ENCODE assay signal across 10 cellular contexts in the genomic region with DNA sequence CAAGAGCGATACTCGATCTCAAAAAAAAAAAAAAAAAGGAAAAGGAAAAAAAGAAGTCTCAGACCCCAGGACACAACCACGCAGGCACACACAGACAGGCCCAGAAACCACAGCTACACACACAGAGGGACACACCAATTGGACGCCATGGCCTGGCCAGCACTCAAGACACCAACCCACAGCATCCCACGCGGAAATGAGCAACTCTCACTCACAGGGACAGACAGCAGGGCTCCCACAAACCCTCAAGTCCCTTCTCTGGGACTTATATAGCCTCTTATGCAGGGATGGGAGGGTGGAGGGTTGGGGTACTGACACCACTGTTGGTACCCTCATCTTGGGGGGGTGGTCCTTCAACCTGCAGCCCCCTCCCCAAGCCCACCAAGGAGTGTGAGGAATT. TPM values are rescaled to one million over a fixed set of nuclear protein-coding genes. Genes with fewer than 3 reads are reported as not detected.
DNase-seq lines count a peak whose midpoint lies in the region; ATAC-seq and TF ChIP-seq lines count a peak whose summit lies in the region.
"Had no signal": no experiment of that assay in that cellular context is flagged by ENCODE, and none has a peak within 500 bp of the region (broad histone marks: within the 10 kb centered on the region; RNA-seq: fewer than 3 reads in every experiment).

No MANE protein-coding gene starts in this region.

- no peaks in the 10 kb centered on the region for H3K9me3 ChIP-seq in sigmoid colon

- peaks cover 18% of the 10 kb centered on the region for H3K4me1 Mint-ChIP-seq in Calu3 (ENCODE audit: low read depth, unreplicated experiment)

- WGBS in sigmoid colon, 2 donors = 54 to 66% methylated on average over 6 of the region's 6 CpGs

- intact Hi-C loops in Calu3 (cut with micrococcal nuclease; ENCODE audit: unreplicated experiment) (no loop called here), left cardiac atrium (cut with DNase I) (no loop called here), sigmoid colon (cut with DNase I) (no loop called here)

- H3K4me3 Mint-ChIP-seq in Calu3 (ENCODE audit: low read depth, unreplicated experiment) = peak overlapping the region; percentile 69

- peak; percentile 40 to 70 for ATAC-seq in left cardiac atrium

- TF ChIP-seq EP300 in sigmoid colon (IDR thresholded peaks at IDR 0.05) = no peak

- H3K27me3 Mint-ChIP-seq in Calu3 (ENCODE audit: unreplicated experiment) = no peaks in the 10 kb centered on the region

- peaks cover 26% of the 10 kb centered on the region for H3K36me3 Mint-ChIP-seq in Calu3 (ENCODE audit: insufficient read depth, unreplicated experiment)

- H3K27me3 ChIP-seq in sigmoid colon = peaks cover 25 to 75% (median 46%) of the 10 kb centered on the region in 3 donors

- DNase-seq in Calu3 = no peak
- peak; percentile 58 for DNase-seq in left cardiac atrium
- DNase-seq in sigmoid colon = no peak
- DNase-seq in hippocampal formation (lab: John Stamatoyannopoulos, UW) = no peak
- DNase-seq in activated CD8-positive, alpha-beta memory T cell treated with anti-CD3 and anti-CD28 coated beads for 24 hours = no peak
- DNase-seq in NCI-H510A treated with DMSO at 0.1 percent for 48 hours (lab: John Stamatoyannopoulos, UW) = no peak
- no peak for DNase-seq in activated naive CD4-positive, alpha-beta T cell (lab: John Stamatoyannopoulos, UW)
- DNase-seq: activated effector memory CD4-positive, alpha-beta T cell treated with Interleukin-2 at 50 U/mL for 16 hours had no signal

- peaks cover 0 to 23% (median 15%) of the 10 kb centered on the region in 4 donors for H3K4me1 ChIP-seq in sigmoid colon

- H3K4me3 ChIP-seq in sigmoid colon = peak overlapping the region in 3 of 4 donors; percentile 25 to 47 (median 43)

- TF ChIP-seq CTCF in Calu3 (IDR thresholded peaks at IDR 0.05; ENCODE audit: unreplicated experiment) = no peak
- no peak for TF ChIP-seq CTCF in VCaP (conservative IDR thresholded peaks at IDR 0.05)
- TF ChIP-seq CTCF in sigmoid colon (IDR thresholded peaks at IDR 0.05) = no peak

- no TSS peak for BruUV-seq in Calu3 (replicated peaks; lab: Mats Ljungman, UMichigan)

- no peaks in the 10 kb centered on the region for H3K9me3 Mint-ChIP-seq in Calu3 (ENCODE audit: low read depth, unreplicated experiment)

- CTCF ChIA-PET in Calu3 (lab: Charles Lee) = interaction anchor here (1.7 kb wide), 1 partner anchor 54 kb away, joined by 7 read pairs; no protein-coding TSS in a partner anchor

- peak overlapping the region; percentile 93 for H3K27ac ChIP-seq in VCaP
- peak overlapping the region in 3 of 4 donors; percentile 2 to 49 (median 28) for H3K27ac ChIP-seq in sigmoid colon

- H3K27ac Mint-ChIP-seq in Calu3 (ENCODE audit: unreplicated experiment) = no peak overlapping the region

- H3K36me3 ChIP-seq in sigmoid colon = no peaks in the 10 kb centered on the region

- no peak for TF ChIP-seq POLR2A in sigmoid colon (IDR thresholded peaks at IDR 0.05)

RNA-seq across cellular contexts. Expression of a gene that starts 5.9 kb away (rescaled TPM):
- total RNA-seq in Calu3 (2022) = 32.6 and 44.7 TPM in 2 replicates
- total RNA-seq in left cardiac atrium = 10 to 100 TPM; 34.4 to 35.4 TPM
- total RNA-seq in sigmoid colon = 10 to 100 TPM in 1 of 4 donors, 1 to 10 TPM in 3; 2.8 to 15.0 (median 5.1) TPM
- polyA plus RNA-seq in sigmoid colon = 1 to 10 TPM in 1 of 3 donors, under 1 TPM in 2; under 0.01 to 9.1 (median 0.46) TPM

RNA-seq across cellular contexts. Expression of a gene that starts 37.3 kb away (rescaled TPM):
- 0.86 and 1.0 TPM in 2 replicates for total RNA-seq in Calu3 (2022)
- total RNA-seq in left cardiac atrium = under 1 TPM in 1 of 2 donors, not detected in 1; 0.21 TPM
- total RNA-seq in sigmoid colon = not detected
- polyA plus RNA-seq in sigmoid colon = under 1 TPM in 2 of 3 donors, not detected in 1; 0.46 to 0.73 TPM
- total RNA-seq: temporal lobe had no signal
